ENCODE assay signal across 9 cellular contexts in genomic region chr3:69200384-69201068, GRCh38.
A peak's percentile ranks its signal among the peaks of the same experiment; 100 is the strongest.
DNase-seq lines count a peak whose midpoint lies in the region; TF ChIP-seq lines count a peak whose summit lies in the region.
"Had no signal": no experiment of that assay in that cellular context is flagged by ENCODE, and none has a peak within 500 bp of the region (broad histone marks: within the 10 kb centered on the region; RNA-seq: fewer than 3 reads in every experiment).

No MANE protein-coding gene starts in this region.

- H3K27me3 ChIP-seq in suprapubic skin = no peaks in the 10 kb centered on the region

- H3K9me3 ChIP-seq in suprapubic skin = no peaks in the 10 kb centered on the region

- peak overlapping the region; percentile 90 for H3K27ac ChIP-seq in suprapubic skin
- H3K27ac ChIP-seq: KMS-11 had no signal

- H3K27me3 Mint-ChIP-seq in HFFc6 (ENCODE audit: insufficient read depth) (peaks cover 18% of the 10 kb centered on the region), mesothelial cell of epicardium (ENCODE audit: low read depth) (no peaks in the 10 kb centered on the region)

- TF ChIP-seq EP300 in suprapubic skin (IDR thresholded peaks at IDR 0.05) = no peak

- 33% methylated on average over 10 of the region's 10 CpGs for WGBS in suprapubic skin

- H3K4me3 Mint-ChIP-seq in HFFc6 = peak overlapping the region; percentile 44; the same call in 1 of the 2 replicates
- peak overlapping the region; percentile 72 for H3K4me3 Mint-ChIP-seq in mesothelial cell of epicardium

- DNase-seq in HFFc6 (no peak), T follicular helper cell (ENCODE audit: low read depth) (peak; percentile 6), dermis blood vessel endothelial cell (peak; percentile 87), mesothelial cell of epicardium (ENCODE audit: low spot score in 2 of 2, unreplicated experiment in 2 of 2) (peak in 1 of 2 experiments; percentile 50), suprapubic skin (ENCODE audit: low spot score in 2 of 2) (no peak), OCI-M2 (lab: John Stamatoyannopoulos, UW; ENCODE audit: unreplicated experiment) (no peak), KG1 (lab: John Stamatoyannopoulos, UW) (no peak)
- DNase-seq in effector CD4-positive, alpha-beta T cell = no peak

- no peaks in the 10 kb centered on the region for H3K9me3 Mint-ChIP-seq in HFFc6
- no peaks in the 10 kb centered on the region for H3K9me3 Mint-ChIP-seq in mesothelial cell of epicardium

- H3K36me3 Mint-ChIP-seq in HFFc6 (ENCODE audit: low read depth) (no peaks in the 10 kb centered on the region), mesothelial cell of epicardium (peaks cover 23% of the 10 kb centered on the region)

- H3K27ac Mint-ChIP-seq in HFFc6 (no peak overlapping the region), mesothelial cell of epicardium (peak overlapping the region; percentile 96)

- peak overlapping the region; percentile 48 for H3K4me3 ChIP-seq in suprapubic skin

- peaks cover 14% of the 10 kb centered on the region for H3K36me3 ChIP-seq in suprapubic skin

- H3K4me1 Mint-ChIP-seq in HFFc6 (ENCODE audit: low read depth) = peaks cover 5% of the 10 kb centered on the region; the same call in 1 of the 2 replicates
- H3K4me1 Mint-ChIP-seq in mesothelial cell of epicardium = peaks cover 68% of the 10 kb centered on the region

- TF ChIP-seq POLR2A in suprapubic skin (IDR thresholded peaks at IDR 0.05) = no peak

- H3K4me1 ChIP-seq in suprapubic skin = peaks cover 30% of the 10 kb centered on the region

- TF ChIP-seq CTCF in HFFc6 (IDR thresholded peaks at IDR 0.05) (no peak), mesothelial cell of epicardium (IDR thresholded peaks at IDR 0.05; ENCODE audit: unreplicated experiment) (no peak), suprapubic skin (IDR thresholded peaks at IDR 0.05) (no peak)

Comparison
In these comparisons a context has a peak if more than half of its experiments do, and no peak if none do; other contexts are left out.
1. DNase-seq: peak in T follicular helper cell (single experiment) and dermis blood vessel endothelial cell (single experiment); none in HFFc6 (single experiment), suprapubic skin (0 of 2), OCI-M2 (single experiment), KG1 (single experiment) and effector CD4-positive, alpha-beta T cell (single experiment).